Comparison of ENCODE assay signal across 9 cellular contexts in genomic region chr1:202665417-202665816, GRCh38. TPM values are rescaled to one million over a fixed set of nuclear protein-coding genes. Genes with fewer than 3 reads are reported as not detected.
"Had no signal": no experiment of that assay in that cellular context is flagged by ENCODE, and none has a peak within 500 bp of the region (broad histone marks: within the 10 kb centered on the region; RNA-seq: fewer than 3 reads in every experiment).

No MANE protein-coding gene starts in this region.

- H3K36me3 Mint-ChIP-seq: IgD-negative memory B cell had no signal

- DNase-seq: GM23248, GOT3, H7, HFFc6 had no signal

- H3K9me3 ChIP-seq: HAP-1 had no signal

- ATAC-seq: HCT116, HepG2 had no signal

- H3K4me3 Mint-ChIP-seq: HFFc6, IgD-negative memory B cell had no signal

- H3K27ac Mint-ChIP-seq: HFFc6, IgD-negative memory B cell had no signal

- H3K27ac ChIP-seq: GM23248, HL-60 had no signal

- H3K4me1 ChIP-seq: HAP-1 had no signal

- H3K36me3 ChIP-seq: HAP-1 had no signal

- H3K4me3 ChIP-seq: GM23248, HAP-1 had no signal

- H3K9me3 Mint-ChIP-seq: HFFc6, IgD-negative memory B cell had no signal

RNA-seq across cellular contexts. Expression of gene SYT2, which starts 44.8 kb away (rescaled TPM):
- total RNA-seq: GM23248, HepG2 had no signal
- polyA plus RNA-seq: HepG2, IgD-negative memory B cell had no signal
